ENCODE assay signal across 17 cellular contexts in the genomic region with DNA sequence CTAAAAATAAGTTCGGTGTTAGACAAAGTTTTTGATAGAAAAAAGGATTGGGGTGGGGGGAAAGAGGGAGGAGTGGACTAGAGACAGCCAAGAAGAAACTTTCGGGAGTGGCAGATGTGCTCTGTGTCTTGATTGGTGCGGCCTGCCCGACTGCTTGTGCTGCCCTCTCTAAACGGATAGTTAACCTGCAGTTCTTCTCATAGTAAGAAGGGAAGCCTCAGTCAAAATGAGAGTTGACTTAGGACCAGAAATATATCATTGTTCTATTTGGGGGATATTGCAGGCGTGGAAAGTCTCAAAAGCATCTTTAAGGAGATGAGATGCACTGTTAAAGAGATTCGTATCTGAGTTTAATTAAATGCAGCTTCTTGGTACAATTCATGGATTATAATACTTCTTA. TPM values are rescaled to one million over a fixed set of nuclear protein-coding genes. Genes with fewer than 3 reads are reported as not detected.
A peak's percentile ranks its signal among the peaks of the same experiment; 100 is the strongest.
DNase-seq lines count a peak whose midpoint lies in the region; ATAC-seq and TF ChIP-seq lines count a peak whose summit lies in the region.
"Had no signal": no experiment of that assay in that cellular context is flagged by ENCODE, and none has a peak within 500 bp of the region (broad histone marks: within the 10 kb centered on the region; RNA-seq: fewer than 3 reads in every experiment).

No MANE protein-coding gene starts in this region.

- H3K4me3 Mint-ChIP-seq in activated T-cell treated with anti-CD3 and anti-CD28 coated beads, Interleukin-2, amount 50 U/mL, for 24 hours, result no peak overlapping the region
- H3K4me3 Mint-ChIP-seq in activated T-cell treated with anti-CD3 and anti-CD28 coated beads, Interleukin-2, amount 50 U/mL, for 72 hours, result no peak overlapping the region
- H3K4me3 Mint-ChIP-seq: CD4-positive, alpha-beta T cell had no signal

- TF ChIP-seq CTCF in right lobe of liver (IDR thresholded peaks at IDR 0.05), result no peak

- ATAC-seq in activated T-cell treated with anti-CD3 and anti-CD28 coated beads, Interleukin-2, amount 50 U/mL, for 72 hours (replicated peaks in 1 of 2), result no peak
- ATAC-seq in GM21529 (IDR thresholded peaks at IDR 0.05; ENCODE audit: unreplicated experiment) (peak; percentile 86), right lobe of liver (no peak)
- ATAC-seq: PC-3 had no signal

- DNase-seq in activated T-cell treated with anti-CD3 and anti-CD28 coated beads, Interleukin-2, amount 50 U/mL, for 24 hours, result no peak
- no peak for DNase-seq in activated T-cell treated with anti-CD3 and anti-CD28 coated beads, Interleukin-2, amount 50 U/mL, for 72 hours
- DNase-seq in HUDEP-2 (lab: John Stamatoyannopoulos, UW; ENCODE audit: unreplicated experiment in 76 of 76), result peak in 44 of 76 experiments; percentile 3 to 69 (median 31)
- no peak for DNase-seq in right lobe of liver
- DNase-seq in NOMO-1 (lab: John Stamatoyannopoulos, UW; ENCODE audit: unreplicated experiment in 2 of 2), result no peak
- no peak for DNase-seq in NCI-H1092 (lab: John Stamatoyannopoulos, UW)
- DNase-seq in glomerular visceral epithelial cell (ENCODE audit: extremely low spot score), result no peak
- DNase-seq: 8988T; BE2C; CD4-positive, alpha-beta T cell; EL; NCI-H187 treated with DMSO at 0.1 percent for 48 hours; NCI-H69; PC-3; SW 1271 had no signal

- H3K36me3 ChIP-seq in right lobe of liver, result peaks cover 0 to 74% (median 30%) of the 10 kb centered on the region in 4 donors

- peak overlapping the region; percentile 38 for H3K27ac Mint-ChIP-seq in activated T-cell treated with anti-CD3 and anti-CD28 coated beads, Interleukin-2, amount 50 U/mL, for 24 hours
- no peak overlapping the region for H3K27ac Mint-ChIP-seq in activated T-cell treated with anti-CD3 and anti-CD28 coated beads, Interleukin-2, amount 50 U/mL, for 72 hours
- H3K27ac Mint-ChIP-seq: CD4-positive, alpha-beta T cell had no signal

- H3K4me3 ChIP-seq in right lobe of liver, result no peak overlapping the region

- no peaks in the 10 kb centered on the region for H3K9me3 Mint-ChIP-seq in activated T-cell treated with anti-CD3 and anti-CD28 coated beads, Interleukin-2, amount 50 U/mL, for 24 hours
- no peaks in the 10 kb centered on the region for H3K9me3 Mint-ChIP-seq in activated T-cell treated with anti-CD3 and anti-CD28 coated beads, Interleukin-2, amount 50 U/mL, for 72 hours
- H3K9me3 Mint-ChIP-seq: CD4-positive, alpha-beta T cell had no signal

- H3K9me3 ChIP-seq in right lobe of liver, result no peaks in the 10 kb centered on the region
- H3K9me3 ChIP-seq: BE2C had no signal

- intact Hi-C loops in right lobe of liver (cut with DNase I), result no loop called here

- 76% methylated on average over 7 of the region's 7 CpGs for WGBS in right lobe of liver (ENCODE audit: insufficient coverage, low coverage, low lambda C conversion rate, missing lambda C conversion rate)

- peaks cover 93% of the 10 kb centered on the region for H3K36me3 Mint-ChIP-seq in activated T-cell treated with anti-CD3 and anti-CD28 coated beads, Interleukin-2, amount 50 U/mL, for 24 hours (ENCODE audit: low read depth)
- H3K36me3 Mint-ChIP-seq in activated T-cell treated with anti-CD3 and anti-CD28 coated beads, Interleukin-2, amount 50 U/mL, for 72 hours (ENCODE audit: insufficient read depth in 2 of 2), result peaks cover 3 to 15% of the 10 kb centered on the region in 2 donors

- no peak overlapping the region for H3K27ac ChIP-seq in right lobe of liver
- H3K27ac ChIP-seq: RWPE1 had no signal

- H3K4me1 ChIP-seq in right lobe of liver, result no peaks in the 10 kb centered on the region

- H3K27me3 ChIP-seq in right lobe of liver, result no peaks in the 10 kb centered on the region
- H3K27me3 ChIP-seq: BE2C had no signal

- H3K4me1 Mint-ChIP-seq in activated T-cell treated with anti-CD3 and anti-CD28 coated beads, Interleukin-2, amount 50 U/mL, for 24 hours (ENCODE audit: low read depth), result no peaks in the 10 kb centered on the region
- H3K4me1 Mint-ChIP-seq in activated T-cell treated with anti-CD3 and anti-CD28 coated beads, Interleukin-2, amount 50 U/mL, for 72 hours (ENCODE audit: low read depth), result no peaks in the 10 kb centered on the region

- TF ChIP-seq POLR2A in right lobe of liver (IDR thresholded peaks at IDR 0.05), result no peak

- no peaks in the 10 kb centered on the region for H3K27me3 Mint-ChIP-seq in activated T-cell treated with anti-CD3 and anti-CD28 coated beads, Interleukin-2, amount 50 U/mL, for 24 hours
- no peaks in the 10 kb centered on the region for H3K27me3 Mint-ChIP-seq in activated T-cell treated with anti-CD3 and anti-CD28 coated beads, Interleukin-2, amount 50 U/mL, for 72 hours (ENCODE audit: low read depth)
- H3K27me3 Mint-ChIP-seq: CD4-positive, alpha-beta T cell had no signal

RNA-seq across cellular contexts. Expression of a gene that starts 39.3 kb away (rescaled TPM):
- 10 to 100 TPM; 39.6 to 42.6 TPM for total RNA-seq in activated T-cell treated with anti-CD3 and anti-CD28 coated beads, Interleukin-2, amount 50 U/mL, for 72 hours
- total RNA-seq in right lobe of liver, result 10 to 100 TPM; 28.3 to 48.1 (median 31.9) TPM

Comparison
In these comparisons a context has a peak if more than half of its experiments do, and no peak if none do; other contexts are left out.
1. DNase-seq: peak in HUDEP-2 (44 of 76); none in activated T-cell treated with anti-CD3 and anti-CD28 coated beads, Interleukin-2, amount 50 U/mL, for 24 hours (single experiment), activated T-cell treated with anti-CD3 and anti-CD28 coated beads, Interleukin-2, amount 50 U/mL, for 72 hours (0 of 2), right lobe of liver (0 of 3), NOMO-1 (0 of 2), NCI-H1092 (single experiment) and glomerular visceral epithelial cell (single experiment).